In the genomic region with DNA sequence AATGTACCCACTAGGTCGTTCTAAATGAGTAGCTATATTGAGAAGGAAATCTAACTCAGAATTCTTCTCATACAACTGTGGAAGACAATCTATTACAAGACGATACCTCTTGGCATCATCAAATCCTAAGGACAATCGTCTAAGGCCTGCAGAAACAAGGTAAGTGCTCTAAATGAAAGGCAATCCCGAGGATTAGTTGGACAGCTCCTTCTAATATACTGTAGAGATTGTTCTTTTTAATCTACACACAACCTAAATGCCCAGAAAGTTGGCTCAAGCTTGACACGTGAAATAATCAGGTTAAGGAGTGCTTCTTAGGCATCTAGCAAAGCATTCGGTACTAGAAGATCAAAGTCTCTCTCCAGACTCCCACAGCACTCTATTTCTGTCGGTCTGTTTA, we compare ENCODE assay signal across 17 cellular contexts. TPM values are rescaled to one million over a fixed set of nuclear protein-coding genes. Genes with fewer than 3 reads are reported as not detected.
DNase-seq lines count a peak whose midpoint lies in the region; ATAC-seq, FAIRE-seq and TF ChIP-seq lines count a peak whose summit lies in the region.
"Had no signal": no experiment of that assay in that cellular context is flagged by ENCODE, and none has a peak within 500 bp of the region (broad histone marks: within the 10 kb centered on the region; RNA-seq: fewer than 3 reads in every experiment).

No MANE protein-coding gene starts in this region.

- TF ChIP-seq CTCF in HEK293 (tag by site-specific recombination; IDR thresholded peaks at IDR 0.05), result no peak
- TF ChIP-seq CTCF in WERI-Rb-1 (IDR thresholded peaks at IDR 0.05; ENCODE audit: low read depth, low read length), result no peak
- TF ChIP-seq CTCF in A673 (conservative IDR thresholded peaks at IDR 0.05; ENCODE audit: low read depth, low read length), result no peak

- H3K9me3 ChIP-seq in HEK293 (ENCODE audit: control insufficient read depth, insufficient read depth, low read depth, low read length) (no peaks in the 10 kb centered on the region), WERI-Rb-1 (ENCODE audit: severe bottlenecking) (no peaks in the 10 kb centered on the region), A673 (ENCODE audit: low read depth, low read length, poor library complexity, severe bottlenecking) (no peaks in the 10 kb centered on the region)
- H3K9me3 ChIP-seq: Caco-2 had no signal

- H3K36me3 ChIP-seq in HEK293 (ENCODE audit: control insufficient read depth in 2 of 2, insufficient read depth in 1 of 2, low read length in 2 of 2), result no peaks in the 10 kb centered on the region
- no peaks in the 10 kb centered on the region; the same call in 1 of the 2 replicates for H3K36me3 ChIP-seq in WERI-Rb-1
- H3K36me3 ChIP-seq in A673 (ENCODE audit: insufficient read depth, low read length, poor library complexity, severe bottlenecking), result no peaks in the 10 kb centered on the region

- H3K27ac ChIP-seq in HEK293 (ENCODE audit: extremely low read depth, low read depth, low read length), result no peak overlapping the region
- peak overlapping the region; percentile 55 for H3K27ac ChIP-seq in WERI-Rb-1
- H3K27ac ChIP-seq in A673 (ENCODE audit: low read depth, low read length, poor library complexity, severe bottlenecking), result no peak overlapping the region
- H3K27ac ChIP-seq: BLaER1, C4-2B had no signal

- TF ChIP-seq POLR2A in H54 (IDR thresholded peaks at IDR 0.05; ENCODE audit: low read depth, low read length), result no peak

- H3K4me3 ChIP-seq in HEK293 (ENCODE audit: low read depth, low read length) (no peak overlapping the region), WERI-Rb-1 (ENCODE audit: low read depth, low read length) (no peak overlapping the region), A673 (ENCODE audit: low read depth, low read length, poor library complexity, severe bottlenecking) (no peak overlapping the region)
- H3K4me3 ChIP-seq: BLaER1, GM23338 had no signal

- no peak for ATAC-seq in GM19395 (IDR thresholded peaks at IDR 0.05; ENCODE audit: unreplicated experiment)
- ATAC-seq: CD8-positive, alpha-beta T cell; GM23338 had no signal

- intact Hi-C loops in A673 (cut with micrococcal nuclease; ENCODE audit: unreplicated experiment), result no loop called here

- H3K4me1 ChIP-seq in HEK293 (ENCODE audit: control insufficient read depth, insufficient read depth, low read length) (peaks cover 2% of the 10 kb centered on the region), A673 (ENCODE audit: insufficient read depth, low read length, poor library complexity, severe bottlenecking) (peaks cover 6% of the 10 kb centered on the region)
- H3K4me1 ChIP-seq: BLaER1 had no signal

- no peaks in the 10 kb centered on the region for H3K27me3 ChIP-seq in WERI-Rb-1 (ENCODE audit: insufficient read depth, low read depth, severe bottlenecking)
- no peaks in the 10 kb centered on the region for H3K27me3 ChIP-seq in A673 (replicated peaks; ENCODE audit: insufficient read depth, low read depth, low read length, poor library complexity)
- H3K27me3 ChIP-seq: BLaER1 had no signal

- no peak for TF ChIP-seq RAD21 in Ishikawa (IDR thresholded peaks at IDR 0.05; ENCODE audit: low read depth)

- TF ChIP-seq EP300 in Ishikawa (IDR thresholded peaks at IDR 0.05; ENCODE audit: borderline replicate concordance), result no peak

- CTCF ChIA-PET in HEK293 (lab: Yijun Ruan, JAX), result interaction anchor here (0.6 to 1.3 kb wide), 4 partner anchors 22 to 130 kb away, joined by 3 to 4 read pairs (median 3); no protein-coding TSS in a partner anchor
- CTCF ChIA-PET in A673 (lab: Charles Lee), result no interaction called here

- DNase-seq in WERI-Rb-1 (no peak), H54 (ENCODE audit: insufficient read length, low spot score) (no peak), A673 (ENCODE audit: low spot score) (no peak)
- DNase-seq: Caco-2; CD4-positive, CD25-positive, alpha-beta regulatory T cell; CD8-positive, alpha-beta T cell; DMS153; DND-41; HCEC 1CT had no signal

- POLR2A ChIA-PET in HEK293 (lab: Yijun Ruan, JAX) (no interaction called here), A673 (lab: Charles Lee; ENCODE audit: low non-redundant PET) (no interaction called here)

- no TSS peak for BruUV-seq in A673 (replicated peaks; lab: Mats Ljungman, UMichigan)

- no peak for FAIRE-seq in H54 (lab: Jason Lieb, UNC)
- FAIRE-seq: G401.6, GM19239 had no signal

TF ChIP-seq in HEK293, 187 proteins besides CTCF, POLR2A, EP300 and RAD21:
- TF ChIP-seq ZNF660 (tag by site-specific recombination; IDR thresholded peaks at IDR 0.05), result no peak
- TF ChIP-seq, protein P1, sequence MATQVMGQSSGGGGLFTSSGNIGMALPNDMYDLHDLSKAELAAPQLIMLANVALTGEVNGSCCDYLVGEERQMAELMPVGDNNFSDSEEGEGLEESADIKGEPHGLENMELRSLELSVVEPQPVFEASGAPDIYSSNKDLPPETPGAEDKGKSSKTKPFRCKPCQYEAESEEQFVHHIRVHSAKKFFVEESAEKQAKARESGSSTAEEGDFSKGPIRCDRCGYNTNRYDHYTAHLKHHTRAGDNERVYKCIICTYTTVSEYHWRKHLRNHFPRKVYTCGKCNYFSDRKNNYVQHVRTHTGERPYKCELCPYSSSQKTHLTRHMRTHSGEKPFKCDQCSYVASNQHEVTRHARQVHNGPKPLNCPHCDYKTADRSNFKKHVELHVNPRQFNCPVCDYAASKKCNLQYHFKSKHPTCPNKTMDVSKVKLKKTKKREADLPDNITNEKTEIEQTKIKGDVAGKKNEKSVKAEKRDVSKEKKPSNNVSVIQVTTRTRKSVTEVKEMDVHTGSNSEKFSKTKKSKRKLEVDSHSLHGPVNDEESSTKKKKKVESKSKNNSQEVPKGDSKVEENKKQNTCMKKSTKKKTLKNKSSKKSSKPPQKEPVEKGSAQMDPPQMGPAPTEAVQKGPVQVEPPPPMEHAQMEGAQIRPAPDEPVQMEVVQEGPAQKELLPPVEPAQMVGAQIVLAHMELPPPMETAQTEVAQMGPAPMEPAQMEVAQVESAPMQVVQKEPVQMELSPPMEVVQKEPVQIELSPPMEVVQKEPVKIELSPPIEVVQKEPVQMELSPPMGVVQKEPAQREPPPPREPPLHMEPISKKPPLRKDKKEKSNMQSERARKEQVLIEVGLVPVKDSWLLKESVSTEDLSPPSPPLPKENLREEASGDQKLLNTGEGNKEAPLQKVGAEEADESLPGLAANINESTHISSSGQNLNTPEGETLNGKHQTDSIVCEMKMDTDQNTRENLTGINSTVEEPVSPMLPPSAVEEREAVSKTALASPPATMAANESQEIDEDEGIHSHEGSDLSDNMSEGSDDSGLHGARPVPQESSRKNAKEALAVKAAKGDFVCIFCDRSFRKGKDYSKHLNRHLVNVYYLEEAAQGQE (tag by site-specific recombination; IDR thresholded peaks at IDR 0.05), result peak; percentile 84
- no peak for TF ChIP-seq KLF16 (tag by site-specific recombination; IDR thresholded peaks at IDR 0.05)

TF ChIP-seq in Ishikawa, 13 proteins besides CTCF, POLR2A, EP300 and RAD21:
- no peak for TF ChIP-seq TAF1 (IDR thresholded peaks at IDR 0.05; ENCODE audit: low read depth)
- TF ChIP-seq, protein P1 (IDR thresholded peaks at IDR 0.05; ENCODE audit: low read depth), result peak; percentile 65; the same call in 1 of the 2 replicates
TF ChIP-seq in Ishikawa: peak in this region for 1.

RNA-seq across cellular contexts. Expression of a gene that starts 55.1 kb away (rescaled TPM):
- total RNA-seq in A673 (2021), result 45.4 and 45.8 TPM in 2 replicates
